20 cellular contexts compared by ENCODE assay signal in the genomic region with DNA sequence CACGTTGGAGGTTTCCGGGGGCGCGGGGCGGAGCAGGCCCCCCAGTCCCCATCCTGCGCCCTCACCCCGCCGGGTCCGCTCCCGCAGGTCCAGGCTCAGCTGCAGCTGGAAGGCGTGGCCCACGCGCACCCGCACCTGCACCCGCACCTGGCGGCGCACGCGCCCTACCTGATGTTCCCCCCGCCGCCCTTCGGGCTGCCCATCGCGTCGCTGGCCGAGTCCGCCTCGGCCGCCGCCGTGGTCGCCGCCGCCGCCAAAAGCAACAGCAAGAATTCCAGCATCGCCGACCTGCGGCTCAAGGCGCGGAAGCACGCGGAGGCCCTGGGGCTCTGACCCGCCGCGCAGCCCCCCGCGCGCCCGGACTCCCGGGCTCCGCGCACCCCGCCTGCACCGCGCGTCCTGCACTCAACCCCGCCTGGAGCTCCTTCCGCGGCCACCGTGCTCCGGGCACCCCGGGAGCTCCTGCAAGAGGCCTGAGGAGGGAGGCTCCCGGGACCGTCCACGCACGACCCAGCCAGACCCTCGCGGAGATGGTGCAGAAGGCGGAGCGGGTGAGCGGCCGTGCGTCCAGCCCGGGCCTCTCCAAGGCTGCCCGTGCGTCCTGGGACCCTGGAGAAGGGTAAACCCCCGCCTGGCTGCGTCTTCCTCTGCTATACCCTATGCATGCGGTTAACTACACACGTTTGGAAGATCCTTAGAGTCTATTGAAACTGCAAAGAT. TPM values are rescaled to one million over a fixed set of nuclear protein-coding genes. Genes with fewer than 3 reads are reported as not detected.
A peak's percentile ranks its signal among the peaks of the same experiment; 100 is the strongest.
DNase-seq lines count a peak whose midpoint lies in the region; TF ChIP-seq lines count a peak whose summit lies in the region.
"Had no signal": no experiment of that assay in that cellular context is flagged by ENCODE, and none has a peak within 500 bp of the region (broad histone marks: within the 10 kb centered on the region; RNA-seq: fewer than 3 reads in every experiment).

No MANE protein-coding gene starts in this region.

- no peak overlapping the region for H3K27ac ChIP-seq in ectodermal cell (ENCODE audit: insufficient read depth, low read depth, low read length, poor library complexity, severe bottlenecking)
- no peak overlapping the region for H3K27ac ChIP-seq in testis

- H3K27me3 Mint-ChIP-seq in HFFc6 (ENCODE audit: insufficient read depth) = peaks cover 12% of the 10 kb centered on the region
- peaks cover 78% of the 10 kb centered on the region for H3K27me3 Mint-ChIP-seq in mesothelial cell of epicardium (ENCODE audit: low read depth)

- peak overlapping the region; percentile 20 for H3K4me3 ChIP-seq in ectodermal cell (ENCODE audit: insufficient read depth, low read depth, low read length)
- peak overlapping the region; percentile 2 to 41 for H3K4me3 ChIP-seq in testis

- H3K9me3 ChIP-seq in ectodermal cell (ENCODE audit: control insufficient read depth, low read length) (no peaks in the 10 kb centered on the region), testis (no peaks in the 10 kb centered on the region)

- H3K36me3 Mint-ChIP-seq in HFFc6 (ENCODE audit: low read depth) (peaks cover 36% of the 10 kb centered on the region), mesothelial cell of epicardium (no peaks in the 10 kb centered on the region)

- H3K27ac Mint-ChIP-seq in HFFc6 (peak overlapping the region; percentile 90), mesothelial cell of epicardium (no peak overlapping the region)
- H3K27ac Mint-ChIP-seq: activated naive CD4-positive, alpha-beta T cell treated with anti-CD3 and anti-CD28 coated beads for 36 hours had no signal

- H3K4me1 Mint-ChIP-seq in HFFc6 (ENCODE audit: low read depth) (peaks cover 43% of the 10 kb centered on the region), mesothelial cell of epicardium (peaks cover 4% of the 10 kb centered on the region)

- TF ChIP-seq POLR2A in testis (IDR thresholded peaks at IDR 0.05) = no peak

- no peaks in the 10 kb centered on the region for H3K9me3 Mint-ChIP-seq in HFFc6
- H3K9me3 Mint-ChIP-seq in mesothelial cell of epicardium = no peaks in the 10 kb centered on the region
- H3K9me3 Mint-ChIP-seq: activated naive CD4-positive, alpha-beta T cell treated with anti-CD3 and anti-CD28 coated beads for 36 hours had no signal

- peaks cover 5% of the 10 kb centered on the region for H3K4me1 ChIP-seq in ectodermal cell (ENCODE audit: control insufficient read depth, insufficient read depth, low read length)
- no peaks in the 10 kb centered on the region for H3K4me1 ChIP-seq in testis

- no peaks in the 10 kb centered on the region for H3K36me3 ChIP-seq in ectodermal cell (ENCODE audit: control insufficient read depth, insufficient read depth, low read length)
- H3K36me3 ChIP-seq in testis (ENCODE audit: low read depth, missing control alignments) = no peaks in the 10 kb centered on the region

- peaks cover 75% of the 10 kb centered on the region for H3K27me3 ChIP-seq in ectodermal cell (ENCODE audit: control insufficient read depth, insufficient read depth, low read length, poor library complexity, severe bottlenecking)
- no peaks in the 10 kb centered on the region for H3K27me3 ChIP-seq in testis

- TF ChIP-seq CTCF in HFFc6 (IDR thresholded peaks at IDR 0.05) (no peak), mesothelial cell of epicardium (IDR thresholded peaks at IDR 0.05; ENCODE audit: unreplicated experiment) (no peak), testis (IDR thresholded peaks at IDR 0.05) (no peak), GM10266 (IDR thresholded peaks at IDR 0.05; ENCODE audit: control insufficient read depth, insufficient read depth, low read depth, missing control alignments) (no peak)

- DNase-seq in HFFc6 = no peak
- no peak for DNase-seq in mesothelial cell of epicardium (ENCODE audit: low spot score in 2 of 2, unreplicated experiment in 2 of 2)
- no peak for DNase-seq in testis
- DNase-seq in HuH-7 (ENCODE audit: low spot score) = no peak
- no peak for DNase-seq in GM10266 (ENCODE audit: extremely low spot score)
- no peak for DNase-seq in activated gamma-delta T cell treated with Interleukin-2 at 50 U/mL for 16 hours
- DNase-seq: activated naive CD4-positive, alpha-beta T cell treated with anti-CD3 and anti-CD28 coated beads for 36 hours; AML-193; Calu3; NCI-H146; NCI-H226; stimulated activated CD4-positive, alpha-beta T cell treated with anti-CD3 and anti-CD28 coated beads, Interleukin-2, amount 100 ng/mL, for 48 hours; substantia nigra; SW 1271 had no signal

- H3K4me3 Mint-ChIP-seq in HFFc6 (peak overlapping the region; percentile 78), mesothelial cell of epicardium (peak overlapping the region; percentile 59)
- H3K4me3 Mint-ChIP-seq: activated naive CD4-positive, alpha-beta T cell treated with anti-CD3 and anti-CD28 coated beads for 36 hours had no signal

- intact Hi-C loops in testis (cut with DNase I; ENCODE audit: low total_unique reads) = no loop called here

- 1% methylated on average over 80 of the region's 80 CpGs for WGBS in ectodermal cell, 2 experiments
- 2% methylated on average over 10 to 75 of the region's 80 CpGs for WGBS in testis, 2 donors

RNA-seq across cellular contexts. Expression of a gene that starts 13.9 kb away (rescaled TPM):
- 10 to 100 TPM; 27.1 to 41.8 (median 28.6) TPM for total RNA-seq in HFFc6 (2021; fragmentation: NEBNext Ultra II Directional; extraction: Animal tissue kit (Norgen Biotek cat#: 25700))
- not detected for polyA plus RNA-seq in ectodermal cell (2013, experiment 1 of 4)
- polyA plus RNA-seq in ectodermal cell (2013, experiment 2 of 4) = not detected
- not detected for polyA plus RNA-seq in ectodermal cell (2013, experiment 3 of 4)
- 0.08 TPM for polyA plus RNA-seq in ectodermal cell (2013, experiment 4 of 4)
- total RNA-seq in mesothelial cell of epicardium = not detected in 3 replicates
- total RNA-seq in testis = under 1 TPM; 0.06 to 0.16 TPM
- not detected for polyA plus RNA-seq in testis (ENCODE audit: insufficient read depth, low read depth, low replicate concordance)
- total RNA-seq: activated naive CD4-positive, alpha-beta T cell treated with anti-CD3 and anti-CD28 coated beads for 36 hours; Calu3; fibroblast of villous mesenchyme; G401; liver; M059J; myocyte had no signal
- polyA plus RNA-seq: liver had no signal

Comparison
In these comparisons a context has a peak if more than half of its experiments do, and no peak if none do; other contexts are left out.
1. RNA of a gene that starts 13.9 kb away (total RNA-seq): 27.1 to 41.8 TPM in HFFc6; 0.06 to 0.16 TPM in testis and not detected in mesothelial cell of epicardium; every median in the first group is over 10 times any median in the second.